In genomic region chr12:77847665-77848431, GRCh38 we compare ENCODE assay signal across 9 cellular contexts. TPM values are rescaled to one million over a fixed set of nuclear protein-coding genes. Genes with fewer than 3 reads are reported as not detected.
DNase-seq lines count a peak whose midpoint lies in the region; ATAC-seq and TF ChIP-seq lines count a peak whose summit lies in the region.
"Had no signal": no experiment of that assay in that cellular context is flagged by ENCODE, and none has a peak within 500 bp of the region (broad histone marks: within the 10 kb centered on the region; RNA-seq: fewer than 3 reads in every experiment).

No MANE protein-coding gene starts in this region.

- peaks cover 0 to under 1% (median 0%) of the 10 kb centered on the region in 5 experiments for H3K9me3 Mint-ChIP-seq in brain
- peaks cover 0 to 5% (median 0%) of the 10 kb centered on the region in 7 donors for H3K9me3 Mint-ChIP-seq in CD14-positive monocyte
- H3K9me3 Mint-ChIP-seq: memory B cell had no signal

- peak overlapping the region; percentile 13 to 86 for H3K18ac ChIP-seq in mesenchymal stem cell (ENCODE audit: low read depth in 1 of 2, low read length in 2 of 2)

- no peaks in the 10 kb centered on the region for H3K79me1 ChIP-seq in mesenchymal stem cell (replicated peaks; ENCODE audit: low read length, poor library complexity, severe bottlenecking)

- H3K9ac ChIP-seq in mesenchymal stem cell (ENCODE audit: low read length) = peak overlapping the region; percentile 68

- H2AK5ac ChIP-seq in mesenchymal stem cell (ENCODE audit: low read length, severe bottlenecking) = no peak overlapping the region

- no peak for TF ChIP-seq CTCF in C4-2B (conservative IDR thresholded peaks at IDR 0.05)
- TF ChIP-seq CTCF in brain (conservative IDR thresholded peaks at IDR 0.05) = no peak
- no peak for TF ChIP-seq CTCF in body of pancreas (IDR thresholded peaks at IDR 0.05)
- TF ChIP-seq CTCF in CD14-positive monocyte (IDR thresholded peaks at IDR 0.05) = no peak

- peak overlapping the region in 1 of 2 experiments; percentile 94 for H2BK12ac ChIP-seq in mesenchymal stem cell (ENCODE audit: low read length in 2 of 2)

- no peak overlapping the region for H2BK15ac ChIP-seq in mesenchymal stem cell (ENCODE audit: low read depth, poor library complexity, severe bottlenecking)

- H3K4me1 ChIP-seq in mesenchymal stem cell (ENCODE audit: control insufficient read depth, insufficient read depth, low read depth, low read length) = peaks cover 2% of the 10 kb centered on the region
- no peaks in the 10 kb centered on the region for H3K4me1 ChIP-seq in body of pancreas

- H2BK5ac ChIP-seq in mesenchymal stem cell (ENCODE audit: low read depth, low read length, poor library complexity, severe bottlenecking) = no peak overlapping the region

- peak overlapping the region; percentile 71 for H2BK120ac ChIP-seq in mesenchymal stem cell (ENCODE audit: low read depth, low read length)

- H3K27me3 Mint-ChIP-seq in brain (no peaks in the 10 kb centered on the region), CD14-positive monocyte (ENCODE audit: low read depth in 3 of 3) (peaks cover 0 to 2% (median 0%) of the 10 kb centered on the region in 3 donors)
- H3K27me3 Mint-ChIP-seq: memory B cell had no signal

- H3K14ac ChIP-seq in mesenchymal stem cell (ENCODE audit: low read length in 2 of 2) = no peak overlapping the region

- H3K4me3 Mint-ChIP-seq in brain (peak overlapping the region in 1 of 5 experiments; percentile 4), CD14-positive monocyte (no peak overlapping the region)
- H3K4me3 Mint-ChIP-seq: memory B cell had no signal

- H3K4me1 Mint-ChIP-seq in brain = peaks cover 29% of the 10 kb centered on the region
- no peaks in the 10 kb centered on the region for H3K4me1 Mint-ChIP-seq in CD14-positive monocyte
- H3K4me1 Mint-ChIP-seq: memory B cell had no signal

- H3K9me3 ChIP-seq in mesenchymal stem cell (ENCODE audit: control insufficient read depth, low read length) = no peaks in the 10 kb centered on the region
- H3K9me3 ChIP-seq in body of pancreas = no peaks in the 10 kb centered on the region

- peak overlapping the region; percentile 12 for H4K8ac ChIP-seq in mesenchymal stem cell (ENCODE audit: low read length)

- TF ChIP-seq POLR2A in body of pancreas (IDR thresholded peaks at IDR 0.05) = no peak

- H2AFZ ChIP-seq in mesenchymal stem cell (ENCODE audit: low read depth, low read length) = no peak overlapping the region

- H3K4me3 ChIP-seq in mesenchymal stem cell (ENCODE audit: insufficient read depth in 1 of 2, low read depth in 1 of 2, low read length in 2 of 2) (peak overlapping the region in 1 of 2 experiments; percentile 34), body of pancreas (no peak overlapping the region)

- DNase-seq in mesenchymal stem cell (peak; percentile 93), body of pancreas (no peak), CD14-positive monocyte (ENCODE audit: low spot score) (no peak), posterior cingulate gyrus (no peak)
- DNase-seq in activated naive CD4-positive, alpha-beta T cell (lab: John Stamatoyannopoulos, UW) = no peak

- H3K36me3 ChIP-seq in mesenchymal stem cell (ENCODE audit: control insufficient read depth in 1 of 2, insufficient read depth in 2 of 2, low read depth in 1 of 2, low read length in 2 of 2) (no peaks in the 10 kb centered on the region), body of pancreas (replicated peaks in 1 of 2; ENCODE audit: insufficient read depth in 1 of 2, low read depth in 2 of 2) (no peaks in the 10 kb centered on the region)

- H3K27ac Mint-ChIP-seq in brain = peak overlapping the region in 3 of 5 experiments; percentile 12 to 76 (median 76)
- H3K27ac Mint-ChIP-seq in CD14-positive monocyte = no peak overlapping the region
- H3K27ac Mint-ChIP-seq: memory B cell had no signal

- WGBS in mesenchymal stem cell = 21% methylated on average over 3 of the region's 3 CpGs
- 7 to 12% methylated on average over 3 of the region's 3 CpGs for WGBS in body of pancreas, 2 donors

- no peaks in the 10 kb centered on the region for H3K36me3 Mint-ChIP-seq in brain
- no peaks in the 10 kb centered on the region for H3K36me3 Mint-ChIP-seq in CD14-positive monocyte
- H3K36me3 Mint-ChIP-seq: memory B cell had no signal

- H3K27ac ChIP-seq in C4-2B (peak overlapping the region; percentile 42; the same call in 1 of the 2 replicates), mesenchymal stem cell (ENCODE audit: low read length, poor library complexity, severe bottlenecking) (peak overlapping the region; percentile 79), body of pancreas (no peak overlapping the region)

- ATAC-seq in HG02973 (IDR thresholded peaks at IDR 0.05; ENCODE audit: unreplicated experiment) = peak; percentile 38
- ATAC-seq in body of pancreas = no peak

- no peaks in the 10 kb centered on the region for H3K27me3 ChIP-seq in mesenchymal stem cell (ENCODE audit: control insufficient read depth in 1 of 2, insufficient read depth in 1 of 2, low read length in 2 of 2)
- H3K27me3 ChIP-seq in body of pancreas = no peaks in the 10 kb centered on the region

- intact Hi-C loops in body of pancreas (cut with DNase I) = no loop called here
- intact Hi-C loops in CD14-positive monocyte (cut with micrococcal nuclease) = no loop called here
- intact Hi-C loops in posterior cingulate gyrus (cut with DNase I) = no loop called here

- H4K91ac ChIP-seq in mesenchymal stem cell (ENCODE audit: low read length) = no peak overlapping the region

- no peak overlapping the region for H3K23ac ChIP-seq in mesenchymal stem cell (ENCODE audit: low read length in 2 of 2)

- H3K4me2 ChIP-seq in mesenchymal stem cell (ENCODE audit: low read length, poor library complexity, severe bottlenecking) = peak overlapping the region; percentile 10

- peak overlapping the region; percentile 0 to 67 for H3K4ac ChIP-seq in mesenchymal stem cell (ENCODE audit: low read depth in 1 of 2, low read length in 2 of 2)

RNA-seq across cellular contexts. Expression of gene NAV3, which starts 17.2 kb away (rescaled TPM):
- polyA plus RNA-seq in brain (ENCODE audit: insufficient read depth, low read depth, low replicate concordance) = 1.7 TPM
- 26.2 TPM for polyA plus RNA-seq in mesenchymal stem cell (2013, experiment 1 of 2)
- polyA plus RNA-seq in mesenchymal stem cell (2013, experiment 2 of 2) = 26.1 TPM
- total RNA-seq in body of pancreas = 1 to 10 TPM; 2.6 to 6.6 TPM
- not detected for polyA plus RNA-seq in CD14-positive monocyte

Comparison
In these comparisons a context has a peak if more than half of its experiments do, and no peak if none do; other contexts are left out.
1. H3K27ac ChIP-seq: peak in C4-2B (single experiment) and mesenchymal stem cell (single experiment); none in body of pancreas (0 of 4).
2. H3K27ac Mint-ChIP-seq: peak in brain (3 of 5); none in CD14-positive monocyte (0 of 7).